ENCODE assay signal across 17 cellular contexts in the genomic region with DNA sequence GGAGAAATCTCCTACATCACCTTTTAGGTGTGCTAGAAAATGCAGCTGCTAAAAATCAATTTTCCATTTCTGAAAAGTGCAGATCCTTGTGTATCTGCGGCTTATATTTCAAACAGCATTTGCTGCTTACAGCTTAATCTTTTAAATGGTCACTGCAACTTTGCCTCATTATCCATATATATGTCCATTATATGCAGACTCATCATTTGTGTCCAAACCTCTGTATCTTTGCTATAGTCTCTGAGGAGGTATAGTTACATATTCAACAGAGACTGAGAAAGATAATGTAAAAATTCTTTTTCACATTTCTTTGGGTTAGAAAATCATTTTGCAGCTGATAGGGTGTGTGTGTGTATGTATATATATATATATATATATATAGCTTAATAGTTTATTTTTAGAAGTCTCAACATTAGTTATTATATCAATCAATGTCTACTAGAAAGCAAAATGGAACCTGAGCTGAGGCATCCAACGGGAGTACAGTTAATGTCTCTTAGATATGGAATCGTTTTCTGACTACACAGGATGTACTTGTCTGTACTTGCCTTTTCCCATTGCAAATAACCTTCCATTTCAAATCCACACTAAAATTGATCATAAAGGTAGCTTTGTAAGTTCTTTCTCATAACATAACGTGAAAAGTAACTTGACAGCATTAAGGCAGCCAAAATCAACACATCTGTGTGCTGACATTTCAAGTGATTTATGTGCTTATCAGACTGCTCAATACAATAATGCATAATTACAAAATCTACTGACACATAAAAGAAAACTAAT.
"Had no signal": no experiment of that assay in that cellular context is flagged by ENCODE, and none has a peak within 500 bp of the region (broad histone marks: within the 10 kb centered on the region; RNA-seq: fewer than 3 reads in every experiment).

No MANE protein-coding gene starts in this region.

- FAIRE-seq: colon had no signal

- H3K9me3 ChIP-seq: mucosa of descending colon, psoas muscle, spleen, suprapubic skin had no signal

- H3K36me3 ChIP-seq: spleen, suprapubic skin had no signal

- H3K4me3 ChIP-seq: mucosa of descending colon, psoas muscle, spleen, suprapubic skin had no signal

- H3K4me1 ChIP-seq: psoas muscle, spleen had no signal

- DNase-seq: activated CD4-positive, alpha-beta T cell treated with anti-CD3 and anti-CD28 coated beads for 4 hours; activated CD8-positive, alpha-beta memory T cell treated with anti-CD3 and anti-CD28 coated beads, Interleukin-2, amount 50 U/mL, for 4 hours; activated CD8-positive, alpha-beta T cell treated with anti-CD3 and anti-CD28 coated beads for 36 hours; activated naive CD4-positive, alpha-beta T cell; activated T-cell treated with anti-CD3 and anti-CD28 coated beads, Interleukin-2, amount 50 U/mL, for 72 hours; aorta; hippocampal formation; left cardiac atrium; mucosa of descending colon; psoas muscle; spleen; stimulated activated CD4-positive, alpha-beta T cell treated with anti-CD3 and anti-CD28 coated beads, Interleukin-2, amount 100 ng/mL, for 24 hours; stimulated activated naive B cell treated with anti-CD40 and anti-IgM and Interleukin-4, amounts not matched to agents 10 μg/mL and 1 μg/mL and 100 μg/mL, for 72 hours had no signal

- ATAC-seq: activated CD8-positive, alpha-beta T cell treated with anti-CD3 and anti-CD28 coated beads for 36 hours; activated T-cell treated with anti-CD3 and anti-CD28 coated beads, Interleukin-2, amount 50 U/mL, for 72 hours; left cardiac atrium; mucosa of descending colon; natural killer cell treated with Interleukin-12 subunit alpha and Interleukin-12 subunit beta and Interleukin-15 and Interleukin-18, amount 100 ng/mL, for 72 hours; psoas muscle; sciatic nerve; stimulated activated naive B cell treated with anti-CD40 and anti-IgM and Interleukin-4, amounts not matched to agents 10 μg/mL and 1 μg/mL and 100 μg/mL, for 72 hours had no signal

- H3K27me3 ChIP-seq: spleen, suprapubic skin had no signal

- H3K27ac ChIP-seq: psoas muscle, spleen, suprapubic skin had no signal
